Comparison of ENCODE assay signal across 1 cellular context in the genomic region with DNA sequence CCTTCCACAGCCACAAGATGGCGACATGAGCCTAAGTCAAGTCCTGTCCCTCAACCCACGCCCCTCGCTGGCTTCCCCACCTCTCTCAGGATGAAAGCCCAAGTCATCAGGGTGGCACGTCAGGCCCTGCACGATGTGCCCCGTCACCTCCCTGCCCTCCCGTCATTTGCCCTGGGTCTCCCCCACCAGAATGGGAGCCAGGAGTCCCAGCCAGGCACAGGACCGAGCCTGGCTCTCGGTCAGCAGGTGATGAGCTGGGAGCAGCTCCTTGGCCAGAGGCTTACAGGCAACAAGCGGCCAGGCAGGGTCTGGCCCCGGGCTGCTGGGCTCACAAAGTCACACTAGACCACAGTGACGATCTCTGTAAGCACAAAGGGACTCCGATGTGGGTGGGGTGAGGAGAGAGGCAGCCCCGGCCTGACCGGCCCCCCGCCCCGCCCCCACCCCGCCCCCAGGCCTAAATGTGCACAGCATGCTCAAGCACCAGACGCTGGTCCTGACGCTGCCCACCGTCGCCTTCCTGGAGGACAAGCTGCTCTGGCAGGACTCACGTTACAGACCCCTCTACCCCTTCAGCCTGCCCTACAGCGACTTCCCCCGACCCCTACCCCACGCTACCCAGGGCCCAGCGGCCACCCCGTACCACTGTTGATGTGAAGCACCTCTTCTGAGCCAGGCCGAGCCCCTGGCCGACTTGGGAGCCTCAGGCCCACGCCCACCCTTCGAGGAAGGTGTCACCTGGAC.
TF ChIP-seq lines count a peak whose summit lies in the region.

No MANE protein-coding gene starts in this region.

TF ChIP-seq in SK-N-SH treated with all-trans-retinoic acid at 6 μM for 48 hours, 23 proteins besides CTCF, POLR2A, EP300 and RAD21 (continued from another document):
- no peak for TF ChIP-seq TCF4 (CRISPR knock-in tag; IDR thresholded peaks at IDR 0.05; ENCODE audit: borderline replicate concordance)
TF ChIP-seq in SK-N-SH treated with all-trans-retinoic acid at 6 μM for 48 hours: peak in this region for 0.
